Comparison of ENCODE assay signal across 20 cellular contexts in the genomic region with DNA sequence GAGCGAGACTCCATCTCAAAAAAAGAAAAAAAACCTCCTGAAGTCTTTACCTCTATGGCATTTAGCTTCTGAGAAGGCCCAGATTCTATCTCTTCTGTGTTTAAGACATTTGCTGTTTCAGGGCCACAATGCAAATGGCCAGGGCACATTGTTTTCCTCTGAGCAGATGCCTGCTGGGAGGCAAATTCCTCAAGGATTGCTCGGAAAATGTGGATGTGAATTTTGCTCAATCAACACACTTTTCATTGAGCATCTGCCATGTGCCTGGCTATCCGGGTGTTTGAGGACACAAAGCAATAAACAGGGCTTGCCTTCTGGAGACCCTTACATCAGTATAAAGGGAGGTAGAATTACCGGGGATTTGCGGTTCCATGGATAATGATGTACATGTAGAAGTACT. TPM values are rescaled to one million over a fixed set of nuclear protein-coding genes. Genes with fewer than 3 reads are reported as not detected.
DNase-seq lines count a peak whose midpoint lies in the region; ATAC-seq, FAIRE-seq and TF ChIP-seq lines count a peak whose summit lies in the region.
"Had no signal": no experiment of that assay in that cellular context is flagged by ENCODE, and none has a peak within 500 bp of the region (broad histone marks: within the 10 kb centered on the region; RNA-seq: fewer than 3 reads in every experiment).

No MANE protein-coding gene starts in this region.

- no peak overlapping the region for H2BK120ac ChIP-seq in mesendoderm (ENCODE audit: low read depth, low read length)

- BruUV-seq in HepG2 (replicated peaks; lab: Mats Ljungman, UMichigan): no TSS peak

- H2BK15ac ChIP-seq in mesendoderm (replicated peaks; ENCODE audit: low read depth): no peak overlapping the region

- TF ChIP-seq RAD21 in HepG2 (CRISPR knock-in tag; IDR thresholded peaks at IDR 0.05): no peak

- no peak for TF ChIP-seq POLR2A in HepG2 (IDR thresholded peaks at IDR 0.05; ENCODE audit: insufficient read depth in 1 of 2, low read depth in 2 of 2, low read length in 2 of 2)
- no peak for TF ChIP-seq POLR2A in right lobe of liver (IDR thresholded peaks at IDR 0.05)

- H3K23ac ChIP-seq in mesendoderm (ENCODE audit: low read length): no peak overlapping the region

- H3K9me3 ChIP-seq in HepG2 (ENCODE audit: low read length): no peaks in the 10 kb centered on the region
- H3K9me3 ChIP-seq in right lobe of liver: no peaks in the 10 kb centered on the region
- H3K9me3 ChIP-seq in endodermal cell (ENCODE audit: control insufficient read depth, low read length): no peaks in the 10 kb centered on the region
- H3K9me3 ChIP-seq: BLaER1 had no signal

- H3K27ac ChIP-seq in HepG2 (ENCODE audit: extremely low read length, insufficient read depth, low read length) (peak overlapping the region; percentile 100), right lobe of liver (no peak overlapping the region), endodermal cell (ENCODE audit: low read depth, low read length) (peak overlapping the region; percentile 29), mesendoderm (ENCODE audit: low read depth, low read length) (peak overlapping the region; percentile 41)
- H3K27ac ChIP-seq: 22Rv1, BLaER1 had no signal

- H3K56ac ChIP-seq in mesendoderm (ENCODE audit: low read length): peak overlapping the region; percentile 58

- no peaks in the 10 kb centered on the region for H3K27me3 Mint-ChIP-seq in endodermal cell (ENCODE audit: insufficient read depth)

- H2AK5ac ChIP-seq in mesendoderm (ENCODE audit: low read length): no peak overlapping the region

- H3K4me1 Mint-ChIP-seq in endodermal cell: peaks cover 92% of the 10 kb centered on the region

- H3K4me3 ChIP-seq in HepG2 (replicated peaks in 1 of 3; ENCODE audit: insufficient read depth in 1 of 3, low read depth in 2 of 3, low read length in 3 of 3) (peak overlapping the region in 1 of 3 experiments; percentile 23; a peak in 1 of 6 replicates), right lobe of liver (no peak overlapping the region), endodermal cell (ENCODE audit: low read length) (peak overlapping the region; percentile 32), mesendoderm (ENCODE audit: low read length) (no peak overlapping the region)
- H3K4me3 ChIP-seq: BLaER1, GM12878 had no signal

- TF ChIP-seq EP300 in HepG2 (IDR thresholded peaks at IDR 0.05; ENCODE audit: low read depth in 2 of 2, low read length in 2 of 2) (no peak), HepG2 (CRISPR knock-in tag; IDR thresholded peaks at IDR 0.05; ENCODE audit: borderline replicate concordance) (no peak)

- peaks cover 3% of the 10 kb centered on the region for H3K79me1 ChIP-seq in mesendoderm (ENCODE audit: low read length)

- H3K4me1 ChIP-seq in HepG2 (ENCODE audit: insufficient read depth, low read length) (peaks cover 99% of the 10 kb centered on the region), right lobe of liver (no peaks in the 10 kb centered on the region), endodermal cell (ENCODE audit: control insufficient read depth, insufficient read depth, low read length) (peaks cover 45% of the 10 kb centered on the region), mesendoderm (ENCODE audit: control insufficient read depth, low read depth, low read length) (peaks cover 42% of the 10 kb centered on the region)

- POLR2A ChIA-PET in HepG2 (lab: Yijun Ruan, JAX): interaction anchor here (0.5 to 4.0 kb wide), 5 partner anchors 9 to 35 kb away, joined by 3 to 27 read pairs (median 4); no protein-coding TSS in a partner anchor

- intact Hi-C loops in HepG2 (cut with micrococcal nuclease; ENCODE audit: unreplicated experiment) (no loop called here), right lobe of liver (cut with DNase I) (no loop called here)

- DNase-seq in HepG2 (ENCODE audit: low spot score) (no peak), right lobe of liver (no peak), endodermal cell (peak; percentile 80), mesendoderm (peak; percentile 93), SHP77 (lab: John Stamatoyannopoulos, UW) (no peak), NOMO-1 treated with DMSO at 0.1 percent for 48 hours (lab: John Stamatoyannopoulos, UW; ENCODE audit: unreplicated experiment) (no peak)
- DNase-seq in stimulated activated CD4-positive, alpha-beta T cell treated with anti-CD3 and anti-CD28 coated beads, Interleukin-1b, Interleukin-23, amount 100 ng/mL, for 48 hours: no peak
- DNase-seq: DMS 273 treated with DMSO at 0.1 percent for 48 hours; GOT3; KBM-7; NCI-H1048; NCI-H1694; NCI-H345; NCI-H526 treated with DMSO at 0.1 percent for 48 hours; NK-92 treated with Interleukin-12 subunit alpha and Interleukin-12 subunit beta, amount 100 ng/mL, for 24 hours; PC-3 had no signal

- H3K27me3 ChIP-seq in HepG2 (ENCODE audit: control insufficient read depth in 1 of 2, insufficient read depth in 2 of 2, low read length in 2 of 2) (no peaks in the 10 kb centered on the region), right lobe of liver (no peaks in the 10 kb centered on the region), endodermal cell (ENCODE audit: control insufficient read depth, insufficient read depth, low read length, poor library complexity, severe bottlenecking) (no peaks in the 10 kb centered on the region), mesendoderm (ENCODE audit: insufficient read depth, low read length, poor library complexity) (no peaks in the 10 kb centered on the region)
- H3K27me3 ChIP-seq: BLaER1 had no signal

- H4K8ac ChIP-seq in mesendoderm (ENCODE audit: low read depth, low read length): no peak overlapping the region

- no peak overlapping the region for H4K5ac ChIP-seq in mesendoderm (ENCODE audit: low read length)

- peak overlapping the region; percentile 88 for H3K4me2 ChIP-seq in HepG2 (ENCODE audit: low read depth, low read length)
- H3K4me2 ChIP-seq in mesendoderm (ENCODE audit: low read length): no peak overlapping the region
- H3K4me2 ChIP-seq: BLaER1 had no signal

- H3K36me3 ChIP-seq in HepG2 (replicated peaks in 1 of 2; ENCODE audit: control insufficient read depth in 1 of 2, insufficient read depth in 2 of 2, low read length in 2 of 2): peaks cover 0 to 15% of the 10 kb centered on the region in 2 experiments; a peak in 1 of 5 replicates
- H3K36me3 ChIP-seq in right lobe of liver: no peaks in the 10 kb centered on the region
- H3K36me3 ChIP-seq in endodermal cell (ENCODE audit: control insufficient read depth, insufficient read depth, low read length): peaks cover 7% of the 10 kb centered on the region
- no peaks in the 10 kb centered on the region for H3K36me3 ChIP-seq in mesendoderm (ENCODE audit: control insufficient read depth, insufficient read depth, low read length)
- H3K36me3 ChIP-seq: BLaER1 had no signal

- FAIRE-seq in HepG2 (lab: Jason Lieb, UNC): no peak
- FAIRE-seq: GM12878 had no signal

- peaks cover 80% of the 10 kb centered on the region for H4K20me1 ChIP-seq in HepG2 (ENCODE audit: insufficient read depth, low read length)
- H4K20me1 ChIP-seq: BLaER1 had no signal

- no peak overlapping the region for H2AFZ ChIP-seq in HepG2 (ENCODE audit: low read length)

- peak overlapping the region; percentile 30 for H3K4me3 Mint-ChIP-seq in endodermal cell

- H3K79me2 ChIP-seq in HepG2 (ENCODE audit: insufficient read depth, low read length) (peaks cover 99% of the 10 kb centered on the region), mesendoderm (ENCODE audit: control insufficient read depth, insufficient read depth, low read length) (peaks cover 89% of the 10 kb centered on the region)

- TF ChIP-seq CTCF in HepG2 (CRISPR knock-in tag; IDR thresholded peaks at IDR 0.05) (no peak), right lobe of liver (IDR thresholded peaks at IDR 0.05) (no peak), endodermal cell (conservative IDR thresholded peaks at IDR 0.05) (no peak)

- H3K18ac ChIP-seq in mesendoderm (ENCODE audit: low read length): peak overlapping the region; percentile 64

- H3K9ac ChIP-seq in HepG2 (ENCODE audit: insufficient read depth, low read depth, low read length) (peak overlapping the region; percentile 31; the same call in 1 of the 2 replicates), endodermal cell (ENCODE audit: extremely low read depth, low read length, poor library complexity, severe bottlenecking) (no peak overlapping the region), mesendoderm (ENCODE audit: low read length) (no peak overlapping the region)
- H3K9ac ChIP-seq: BLaER1 had no signal

- WGBS in HepG2 (ENCODE audit: low lambda C conversion rate): 49% methylated on average over 5 of the region's 5 CpGs
- 98% methylated on average over 4 of the region's 5 CpGs for WGBS in right lobe of liver (ENCODE audit: insufficient coverage, low coverage, low lambda C conversion rate, missing lambda C conversion rate)
- 42 to 62% methylated on average over 2 to 5 of the region's 5 CpGs for WGBS in endodermal cell (ENCODE audit: insufficient coverage in 1 of 2, insufficient read length in 1 of 2), 2 experiments
- no CpG with 5 or more reads among the region's 5 CpGs for WGBS in mesendoderm (ENCODE audit: extremely low coverage, insufficient coverage, low lambda C conversion rate)

- ATAC-seq in HepG2 (no peak), right lobe of liver (no peak), HG02970 (IDR thresholded peaks at IDR 0.05; ENCODE audit: low FRiP score, unreplicated experiment) (no peak)
- ATAC-seq: GM12878, PC-3 had no signal

- CTCF ChIA-PET in HepG2 (lab: Yijun Ruan, JAX; ENCODE audit: low intra/inter-chr PET ratio, low total read pairs): no interaction called here

- H3K27ac Mint-ChIP-seq in endodermal cell: peak overlapping the region; percentile 88

- H3K4ac ChIP-seq in mesendoderm (ENCODE audit: low read depth, low read length): no peak overlapping the region

- H2BK5ac ChIP-seq in mesendoderm (ENCODE audit: low read length): no peak overlapping the region

- in situ Hi-C loops in HepG2 (cut with HindIII; ENCODE audit: extremely low pct_ligation_motif_present, low pct_unique_long_range_greater_than_20kb): no loop called here

- H3K9me3 Mint-ChIP-seq in endodermal cell: no peaks in the 10 kb centered on the region

- H3K36me3 Mint-ChIP-seq in endodermal cell (ENCODE audit: low read depth): no peaks in the 10 kb centered on the region

RNA-seq across cellular contexts. Expression of gene TRIM71, which starts 20.0 kb away (rescaled TPM):
- total RNA-seq in HepG2 (2016; rRNA removed; fragmentation: Illumina TruSeq; extraction: Trizol) (76.9 and 111 TPM in 2 replicates), right lobe of liver (not detected), endodermal cell (100 to 1,000 TPM; 154 to 169 TPM)
- total RNA-seq in HepG2 (2016; cell fraction: cytosol; rRNA removed; fragmentation: Illumina TruSeq; extraction: Trizol; ENCODE audit: low read depth): 5.5 and 6.3 TPM in 2 replicates
- total RNA-seq in HepG2 (2016; cell fraction: insoluble cytoplasmic fraction; rRNA removed; fragmentation: Illumina TruSeq; extraction: Trizol): 75.8 and 102 TPM in 2 replicates
- total RNA-seq in HepG2 (2016; cell fraction: membrane; rRNA removed; fragmentation: Illumina TruSeq; extraction: Trizol): 29.5 and 33.3 TPM in 2 replicates
- 91.5 and 98.1 TPM in 2 replicates for total RNA-seq in HepG2 (2016; cell fraction: nucleus; rRNA removed; fragmentation: Illumina TruSeq; extraction: Trizol)
- 21.1 and 21.7 TPM in 2 replicates for polyA plus RNA-seq in HepG2 (2011; rRNA removed)
- 16.3 and 17.3 TPM in 2 replicates for polyA plus RNA-seq in HepG2 (2011; cell fraction: cytosol; rRNA removed)
- polyA plus RNA-seq in HepG2 (2011; cell fraction: nucleus; rRNA removed): 25.8 and 29.4 TPM in 2 replicates
- 24.9 and 35.6 TPM in 2 replicates for polyA plus RNA-seq in HepG2 (2012)
- polyA plus RNA-seq in HepG2 (2016; cell fraction: cytosol; fragmentation: Illumina TruSeq; extraction: Trizol; ENCODE audit: low read depth): 1.8 and 1.9 TPM in 2 replicates
- polyA plus RNA-seq in HepG2 (2016; cell fraction: insoluble cytoplasmic fraction; fragmentation: Illumina TruSeq; extraction: Trizol; ENCODE audit: low read depth): 67.3 and 72.5 TPM in 2 replicates
- polyA plus RNA-seq in HepG2 (2016; cell fraction: membrane; fragmentation: Illumina TruSeq; extraction: Trizol; ENCODE audit: low read depth): 7.2 and 8.7 TPM in 2 replicates
- polyA plus RNA-seq in HepG2 (2016; cell fraction: nucleus; fragmentation: Illumina TruSeq; extraction: Trizol; ENCODE audit: insufficient read depth, low read depth): 86.2 and 92.8 TPM in 2 replicates
- polyA minus RNA-seq in HepG2 (2011; rRNA and poly(A)+ RNA removed; ENCODE audit: low replicate concordance): 0.07 and 138 TPM in 2 replicates
- polyA minus RNA-seq in HepG2 (2011; cell fraction: cytosol; rRNA and poly(A)+ RNA removed): 80.8 and 84.9 TPM in 2 replicates
- polyA minus RNA-seq in HepG2 (2011; cell fraction: nucleus; rRNA and poly(A)+ RNA removed): 96.2 and 97.6 TPM in 2 replicates
- polyA plus RNA-seq in endodermal cell (2013, experiment 1 of 2): 25.8 TPM
- 26.8 TPM for polyA plus RNA-seq in endodermal cell (2013, experiment 2 of 2)
- polyA plus RNA-seq in mesendoderm (2013, experiment 1 of 2): 53.0 TPM
- polyA plus RNA-seq in mesendoderm (2013, experiment 2 of 2): 51.3 TPM

Comparison
In these comparisons a context has a peak if more than half of its experiments do, and no peak if none do; other contexts are left out.
1. H3K27ac ChIP-seq: peak in HepG2 (single experiment), endodermal cell (single experiment) and mesendoderm (single experiment); none in right lobe of liver (0 of 3).
2. RNA of gene TRIM71, which starts 20.0 kb away (total RNA-seq): 154 to 169 TPM in endodermal cell and 5.5 to 111 TPM in HepG2; not detected in right lobe of liver; every median in the first group is over 4 times any median in the second.
3. DNase-seq: peak in endodermal cell (single experiment) and mesendoderm (single experiment); none in HepG2 (single experiment), right lobe of liver (0 of 3), SHP77 (0 of 2), NOMO-1 treated with DMSO at 0.1 percent for 48 hours (single experiment) and stimulated activated CD4-positive, alpha-beta T cell treated with anti-CD3 and anti-CD28 coated beads, Interleukin-1b, Interleukin-23, amount 100 ng/mL, for 48 hours (single experiment).